Comparison of ENCODE assay signal across 1 cellular context in the genomic region with DNA sequence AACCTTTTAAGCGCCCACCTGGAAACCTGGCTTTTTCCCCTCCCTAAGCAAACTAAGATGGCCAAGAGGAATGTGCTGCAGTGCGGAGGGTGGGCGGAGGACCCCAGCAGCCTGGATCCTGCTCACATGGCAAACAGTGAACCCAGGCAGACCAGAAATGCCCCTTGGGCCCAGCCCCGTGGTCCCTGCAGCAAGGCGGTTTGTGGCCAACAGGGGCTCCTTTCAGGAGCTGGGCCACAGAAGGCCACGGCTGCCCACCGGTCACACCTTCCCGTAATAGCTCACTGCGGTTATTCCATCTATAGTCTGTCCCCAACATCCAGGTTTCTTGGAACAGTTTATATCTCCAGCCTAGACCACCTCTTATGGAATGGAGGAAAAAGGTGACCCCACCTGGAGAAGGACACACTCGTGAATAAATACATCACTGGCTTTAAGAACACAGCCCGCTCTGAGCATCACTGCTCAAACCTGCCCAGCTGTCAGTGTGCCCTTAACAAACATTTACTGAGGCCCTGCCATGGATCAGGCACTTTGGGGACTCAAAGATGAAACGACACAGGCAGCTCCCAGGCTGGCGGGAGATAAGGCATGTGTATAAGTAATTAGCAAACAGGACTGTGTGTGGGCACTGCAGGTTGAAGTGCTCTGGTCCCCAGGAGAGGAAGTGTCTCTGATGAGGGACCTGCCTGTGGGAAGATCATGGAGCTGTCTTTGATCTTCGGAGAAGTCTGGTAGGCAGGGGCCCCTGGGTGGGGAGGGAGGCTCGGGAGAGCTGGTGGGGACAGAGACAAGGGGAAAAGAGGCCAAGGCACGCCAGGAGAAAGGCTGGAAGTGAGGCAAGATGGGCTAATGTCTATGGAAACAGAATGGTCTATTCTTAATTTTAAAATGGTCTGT.
TF ChIP-seq lines count a peak whose summit lies in the region.

No MANE protein-coding gene starts in this region.

TF ChIP-seq in HepG2, 621 proteins besides CTCF, POLR2A, EP300 and RAD21 (continued from another document):
- TF ChIP-seq, protein P1, sequence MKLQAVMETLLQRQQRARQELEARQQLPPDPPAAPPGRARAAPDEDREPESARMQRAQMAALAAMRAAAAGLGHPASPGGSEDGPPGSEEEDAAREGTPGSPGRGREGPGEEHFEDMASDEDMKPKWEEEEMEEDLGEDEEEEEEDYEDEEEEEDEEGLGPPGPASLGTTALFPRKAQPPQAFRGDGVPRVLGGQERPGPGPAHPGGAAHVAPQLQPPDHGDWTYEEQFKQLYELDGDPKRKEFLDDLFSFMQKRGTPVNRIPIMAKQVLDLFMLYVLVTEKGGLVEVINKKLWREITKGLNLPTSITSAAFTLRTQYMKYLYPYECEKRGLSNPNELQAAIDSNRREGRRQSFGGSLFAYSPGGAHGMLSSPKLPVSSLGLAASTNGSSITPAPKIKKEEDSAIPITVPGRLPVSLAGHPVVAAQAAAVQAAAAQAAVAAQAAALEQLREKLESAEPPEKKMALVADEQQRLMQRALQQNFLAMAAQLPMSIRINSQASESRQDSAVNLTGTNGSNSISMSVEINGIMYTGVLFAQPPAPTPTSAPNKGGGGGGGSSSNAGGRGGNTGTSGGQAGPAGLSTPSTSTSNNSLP (IDR thresholded peaks at IDR 0.05; ENCODE audit: low read depth, low read length) = peak; percentile 56; the same call in 1 of the 2 replicates
- no peak for TF ChIP-seq CBX1 (IDR thresholded peaks at IDR 0.05; ENCODE audit: low read depth)
